ENCODE assay signal across 8 cellular contexts in genomic region chr5:75052461-75053285, GRCh38. TPM values are rescaled to one million over a fixed set of nuclear protein-coding genes. Genes with fewer than 3 reads are reported as not detected.
DNase-seq lines count a peak whose midpoint lies in the region; ATAC-seq and TF ChIP-seq lines count a peak whose summit lies in the region.

Gene GCNT4, minus strand, starts transcription at chr5:75052558. Its CDS starts 22,521 bp downstream, at chr5:75030037.

- H3K9me3 ChIP-seq in esophagus muscularis mucosa (no peaks in the 10 kb centered on the region), tibial artery (no peaks in the 10 kb centered on the region)

- no peak for TF ChIP-seq POLR2A in esophagus muscularis mucosa (IDR thresholded peaks at IDR 0.05; ENCODE audit: low read depth)

- TF ChIP-seq EP300 in esophagus muscularis mucosa (IDR thresholded peaks at IDR 0.05), result no peak

- intact Hi-C loops in esophagus muscularis mucosa (cut with DNase I), result loop anchor here (5.0 to 10.0 kb wide), 5 partner anchors 100 to 632 kb away; partner anchors contain the start of genes ANKRD31, GFM2 and NSA2
- intact Hi-C loops in tibial artery (cut with DNase I; ENCODE audit: low total_unique reads), result loop anchor here (5.0 to 10.0 kb wide), 3 partner anchors 182 to 460 kb away; partner anchors contain the start of genes ANKRD31, CERT1, HMGCR and POLK

- peaks cover 17 to 67% (median 62%) of the 10 kb centered on the region in 4 donors for H3K4me1 ChIP-seq in esophagus muscularis mucosa
- peaks cover 0 to 52% (median 20%) of the 10 kb centered on the region in 4 donors for H3K4me1 ChIP-seq in tibial artery

- TF ChIP-seq CTCF in esophagus muscularis mucosa (IDR thresholded peaks at IDR 0.05), result no peak
- no peak for TF ChIP-seq CTCF in tibial artery (IDR thresholded peaks at IDR 0.05)

- DNase-seq in G401 (ENCODE audit: low spot score) (no peak), esophagus muscularis mucosa (ENCODE audit: extremely low spot score) (no peak), myocyte (ENCODE audit: low read depth) (peak; percentile 56), tibial artery (peak; percentile 30 to 80)
- DNase-seq in Jurkat, Clone E6-1 (ENCODE audit: low read depth, low spot score), result no peak
- DNase-seq in activated CD8-positive, alpha-beta memory T cell treated with anti-CD3 and anti-CD28 coated beads, Interleukin-2, amount 50 U/mL, for 4 hours, result peak; percentile 49

- H3K27me3 ChIP-seq in esophagus muscularis mucosa (no peaks in the 10 kb centered on the region), tibial artery (no peaks in the 10 kb centered on the region)

- in situ Hi-C loops in G401 (cut with HindIII; ENCODE audit: low sequenced_read_pairs), result no loop called here

- H3K27ac ChIP-seq in esophagus muscularis mucosa (replicated peaks in 1 of 4) (peak within 1 kb of the TSS; percentile 95 to 97 (median 96)), tibial artery (peak within 1 kb of the TSS; percentile 93 to 98)

- ATAC-seq in GM19328 (IDR thresholded peaks at IDR 0.05; ENCODE audit: unreplicated experiment) (no peak), GM21786 (IDR thresholded peaks at IDR 0.05; ENCODE audit: unreplicated experiment) (no peak)

- H3K36me3 ChIP-seq in esophagus muscularis mucosa (no peaks in the 10 kb centered on the region), tibial artery (no peaks in the 10 kb centered on the region)

- 0% methylated on average over 6 of the region's 103 CpGs for WGBS in esophagus muscularis mucosa

- H3K4me3 ChIP-seq in Jurkat, Clone E6-1 (ENCODE audit: low read length), result peak within 1 kb of the TSS; percentile 58
- peak within 1 kb of the TSS; percentile 77 to 94 (median 84) for H3K4me3 ChIP-seq in esophagus muscularis mucosa
- H3K4me3 ChIP-seq in tibial artery, result peak within 1 kb of the TSS; percentile 79 to 95

RNA-seq across cellular contexts. Expression of gene GCNT4, which starts in this region (rescaled TPM):
- 63.2 and 92.1 TPM in 2 replicates for total RNA-seq in G401 (2014; rRNA removed; shearing (Covaris generic))
- polyA plus RNA-seq in Jurkat, Clone E6-1 (2012; ENCODE audit: insufficient read depth, insufficient read length), result 2.6 TPM
- total RNA-seq in esophagus muscularis mucosa (1 to 10 TPM; 3.6 to 7.8 (median 4.9) TPM), myocyte (0.35 and 0.47 TPM in 2 replicates)
- 0.06 TPM for polyA plus RNA-seq in myocyte (2012)

Comparison
In these comparisons a context has a peak if more than half of its experiments do, and no peak if none do; other contexts are left out.
1. Peak in DNase-seq in myocyte; RNA of the gene not detected or under 1 TPM.
2. DNase-seq: peak in activated CD8-positive, alpha-beta memory T cell treated with anti-CD3 and anti-CD28 coated beads, Interleukin-2, amount 50 U/mL, for 4 hours (single experiment) and tibial artery (2 of 2); none in G401 (single experiment), Jurkat, Clone E6-1 (single experiment) and esophagus muscularis mucosa (single experiment).
3. Peak in every context shown above with its lines, with median percentiles within 50 percentile points of each other: H3K4me3 ChIP-seq.